Comparison of ENCODE assay signal across 20 cellular contexts in genomic region chr1:20600156-20600555, GRCh38. TPM values are rescaled to one million over a fixed set of nuclear protein-coding genes. Genes with fewer than 3 reads are reported as not detected.
"Had no signal": no experiment of that assay in that cellular context is flagged by ENCODE, and none has a peak within 500 bp of the region (broad histone marks: within the 10 kb centered on the region; RNA-seq: fewer than 3 reads in every experiment).

No MANE protein-coding gene starts in this region.

- H3K36me3 ChIP-seq: adrenal gland, esophagus muscularis mucosa, left ventricle myocardium inferior, right atrium auricular region, tibial artery, uterus, WERI-Rb-1 had no signal

- H3K4me1 ChIP-seq: adrenal gland, esophagus muscularis mucosa, left ventricle myocardium inferior, right atrium auricular region, tibial artery, uterus had no signal

- H3K9me3 Mint-ChIP-seq: activated naive CD4-positive, alpha-beta T cell treated with anti-CD3 and anti-CD28 coated beads, Interleukin-2, amount 10 ng/mL, durations not matched to agents 7 days and 5 days; activated T-helper 2 cell treated with anti-CD3 and anti-CD28 coated beads, Interferon-gamma antibody, Interleukin-2, Interleukin-4, amounts not matched to agents 10 μg/mL and 5 μg/mL and 100 μg/mL, durations not matched to agents 14 hours and 24 hours and 36 hours; natural killer cell treated with Interleukin-12 subunit alpha and Interleukin-12 subunit beta and Interleukin-15 and Interleukin-18, amount 100 ng/mL, for 72 hours had no signal

- H3K4me1 Mint-ChIP-seq: activated naive CD4-positive, alpha-beta T cell treated with anti-CD3 and anti-CD28 coated beads, Interleukin-2, amount 10 ng/mL, durations not matched to agents 7 days and 5 days; memory B cell had no signal

- H3K27me3 ChIP-seq: adrenal gland, esophagus muscularis mucosa, right atrium auricular region, uterus had no signal

- ATAC-seq: natural killer cell treated with Interleukin-12 subunit alpha and Interleukin-12 subunit beta and Interleukin-15 and Interleukin-18, amount 100 ng/mL, for 72 hours had no signal

- H3K4me3 ChIP-seq: adrenal gland, esophagus muscularis mucosa, left ventricle myocardium inferior, right atrium auricular region, skin epidermis, tibial artery, uterus had no signal

- H3K9me3 ChIP-seq: adrenal gland, esophagus muscularis mucosa, left ventricle myocardium inferior, right atrium auricular region, tibial artery, uterus had no signal

- H3K27ac ChIP-seq: adrenal gland, esophagus muscularis mucosa, left ventricle myocardium inferior, right atrium auricular region, skin epidermis, tibial artery, uterus, WERI-Rb-1 had no signal

- H3K4me3 Mint-ChIP-seq: activated naive CD4-positive, alpha-beta T cell treated with anti-CD3 and anti-CD28 coated beads, Interleukin-2, amount 10 ng/mL, durations not matched to agents 7 days and 5 days; memory B cell; natural killer cell treated with Interleukin-12 subunit alpha and Interleukin-12 subunit beta and Interleukin-15 and Interleukin-18, amount 100 ng/mL, for 72 hours had no signal

- H3K36me3 Mint-ChIP-seq: activated naive CD4-positive, alpha-beta T cell treated with anti-CD3 and anti-CD28 coated beads, Interleukin-2, amount 10 ng/mL, durations not matched to agents 7 days and 5 days; memory B cell; natural killer cell treated with Interleukin-12 subunit alpha and Interleukin-12 subunit beta and Interleukin-15 and Interleukin-18, amount 100 ng/mL, for 72 hours had no signal

- H3K27ac Mint-ChIP-seq: activated naive CD4-positive, alpha-beta T cell treated with anti-CD3 and anti-CD28 coated beads, Interleukin-2, amount 10 ng/mL, durations not matched to agents 7 days and 5 days; activated T-helper 2 cell treated with anti-CD3 and anti-CD28 coated beads, Interferon-gamma antibody, Interleukin-2, Interleukin-4, amounts not matched to agents 10 μg/mL and 5 μg/mL and 100 μg/mL, durations not matched to agents 14 hours and 24 hours and 36 hours; memory B cell; natural killer cell treated with Interleukin-12 subunit alpha and Interleukin-12 subunit beta and Interleukin-15 and Interleukin-18, amount 100 ng/mL, for 72 hours; progenitor cell of endocrine pancreas had no signal

- DNase-seq: activated CD4-positive, alpha-beta T cell treated with anti-CD3 and anti-CD28 coated beads, Interleukin-2, amount 50 U/mL, for 48 hours; activated naive CD4-positive, alpha-beta T cell treated with anti-CD3 and anti-CD28 coated beads, Interleukin-2, amount 10 ng/mL, durations not matched to agents 7 days and 5 days; adrenal gland; hippocampal formation; left ventricle myocardium inferior; occipital lobe; stimulated activated CD4-positive, alpha-beta T cell treated with anti-CD3 and anti-CD28 coated beads, Interleukin-4, amount 100 ng/mL, for 24 hours; stimulated activated naive CD4-positive, alpha-beta T cell; T1000; tibial artery; uterus; WERI-Rb-1 had no signal

RNA-seq across cellular contexts. Expression of gene CDA, which starts 11.3 kb away (rescaled TPM):
- total RNA-seq: activated T-helper 2 cell treated with anti-CD3 and anti-CD28 coated beads, Interferon-gamma antibody, Interleukin-2, Interleukin-4, amounts not matched to agents 10 μg/mL and 5 μg/mL and 100 μg/mL, durations not matched to agents 14 hours and 24 hours and 36 hours; natural killer cell treated with Interleukin-12 subunit alpha and Interleukin-12 subunit beta and Interleukin-15 and Interleukin-18, amount 100 ng/mL, for 72 hours; occipital lobe; progenitor cell of endocrine pancreas had no signal

RNA-seq across cellular contexts. Expression of gene FAM43B, which starts 47.8 kb away (rescaled TPM):
- total RNA-seq: activated T-helper 2 cell treated with anti-CD3 and anti-CD28 coated beads, Interferon-gamma antibody, Interleukin-2, Interleukin-4, amounts not matched to agents 10 μg/mL and 5 μg/mL and 100 μg/mL, durations not matched to agents 14 hours and 24 hours and 36 hours; natural killer cell treated with Interleukin-12 subunit alpha and Interleukin-12 subunit beta and Interleukin-15 and Interleukin-18, amount 100 ng/mL, for 72 hours had no signal
- polyA plus RNA-seq: keratinocyte had no signal
